8 cellular contexts compared by ENCODE assay signal in genomic region chr4:177442623-177443155, GRCh38. TPM values are rescaled to one million over a fixed set of nuclear protein-coding genes. Genes with fewer than 3 reads are reported as not detected.
DNase-seq lines count a peak whose midpoint lies in the region; ATAC-seq and TF ChIP-seq lines count a peak whose summit lies in the region.

No MANE protein-coding gene starts in this region.

- H3K36me3 ChIP-seq in cardiac muscle cell (no peaks in the 10 kb centered on the region), OCI-LY3 (replicated peaks; ENCODE audit: low read depth, low read length) (peaks cover 2% of the 10 kb centered on the region), lung (ENCODE audit: control insufficient read depth in 2 of 2, insufficient read depth in 2 of 2, low read length in 2 of 2) (peaks cover 0 to 4% of the 10 kb centered on the region in 2 donors), transverse colon (no peaks in the 10 kb centered on the region)

- H3K79me2 ChIP-seq in OCI-LY3 (ENCODE audit: low read length), result peaks cover 5% of the 10 kb centered on the region; the same call in 1 of the 2 replicates

- intact Hi-C loops in Right ventricle myocardium inferior (cut with DNase I), result no loop called here
- intact Hi-C loops in transverse colon (cut with DNase I; ENCODE audit: low total_unique reads), result no loop called here

- TF ChIP-seq EP300 in transverse colon (IDR thresholded peaks at IDR 0.05; ENCODE audit: low read depth), result no peak

- H4K20me1 ChIP-seq in OCI-LY3 (ENCODE audit: insufficient read depth, low read length), result no peaks in the 10 kb centered on the region

- DNase-seq in cardiac muscle cell (ENCODE audit: low read depth in 1 of 2, low spot score in 1 of 2), result peak in 1 of 2 donors; percentile 24
- DNase-seq in Right ventricle myocardium inferior (ENCODE audit: missing footprints), result no peak
- DNase-seq in cardiac fibroblast (ENCODE audit: low read depth in 2 of 2), result peak in 1 of 2 donors; percentile 19
- DNase-seq in lung (ENCODE audit: low spot score), result no peak
- no peak for DNase-seq in transverse colon
- DNase-seq in COLO829 (ENCODE audit: low spot score), result no peak

- H3K4me2 ChIP-seq in OCI-LY3 (ENCODE audit: low read length), result peak overlapping the region; percentile 84

- H3K9me3 ChIP-seq in cardiac muscle cell (ENCODE audit: low read depth) (no peaks in the 10 kb centered on the region), OCI-LY3 (ENCODE audit: insufficient read depth, low read length) (no peaks in the 10 kb centered on the region), lung (ENCODE audit: control insufficient read depth in 2 of 2, insufficient read depth in 1 of 2, low read length in 1 of 2) (no peaks in the 10 kb centered on the region), transverse colon (no peaks in the 10 kb centered on the region)

- H3K27ac ChIP-seq in cardiac muscle cell (peak overlapping the region; percentile 90), OCI-LY3 (ENCODE audit: low read length) (peak overlapping the region; percentile 82), lung (ENCODE audit: low read depth in 1 of 2, low read length in 1 of 2) (peak overlapping the region; percentile 99 to 100), transverse colon (peak overlapping the region; percentile 92 to 96 (median 94))

- H3K4me1 ChIP-seq in cardiac muscle cell (ENCODE audit: low read depth) (peaks cover 10% of the 10 kb centered on the region), OCI-LY3 (ENCODE audit: low read length) (peaks cover 8% of the 10 kb centered on the region), lung (ENCODE audit: control insufficient read depth in 2 of 2, insufficient read depth in 2 of 2, low read length in 2 of 2) (peaks cover 0 to 2% of the 10 kb centered on the region in 2 donors), transverse colon (peaks cover 0 to 18% (median 8%) of the 10 kb centered on the region in 4 donors)

- TF ChIP-seq POLR2A in transverse colon (IDR thresholded peaks at IDR 0.05), result no peak

- H3K4me3 ChIP-seq in cardiac muscle cell, result peak overlapping the region; percentile 42
- peak overlapping the region; percentile 87 for H3K4me3 ChIP-seq in OCI-LY3 (ENCODE audit: low read length)
- H3K4me3 ChIP-seq in cardiac fibroblast (replicated peaks in 1 of 2; ENCODE audit: low read depth in 2 of 2, low read length in 2 of 2), result peak overlapping the region; percentile 69 to 78
- peak overlapping the region; percentile 28 for H3K4me3 ChIP-seq in lung
- H3K4me3 ChIP-seq in transverse colon, result peak overlapping the region; percentile 49 to 73 (median 60)

- H3K27me3 ChIP-seq in cardiac muscle cell (no peaks in the 10 kb centered on the region), OCI-LY3 (ENCODE audit: low read depth, low read length) (no peaks in the 10 kb centered on the region), lung (ENCODE audit: control insufficient read depth, insufficient read depth) (no peaks in the 10 kb centered on the region), transverse colon (no peaks in the 10 kb centered on the region)

- peak overlapping the region; percentile 93 for H3K9ac ChIP-seq in OCI-LY3 (ENCODE audit: low read length)

- in situ Hi-C loops in transverse colon (cut with MboI; ENCODE audit: low pct_ligation_motif_present in 1 of 4, low pct_unique_long_range_greater_than_20kb in 1 of 4, low sequenced_read_pairs in 3 of 4), result no loop called here

- TF ChIP-seq CTCF in cardiac muscle cell (IDR thresholded peaks at IDR 0.05; ENCODE audit: low read depth, low read length), result no peak
- TF ChIP-seq CTCF in OCI-LY3 (IDR thresholded peaks at IDR 0.05; ENCODE audit: low read depth, low read length), result no peak
- TF ChIP-seq CTCF in cardiac fibroblast (IDR thresholded peaks at IDR 0.05; ENCODE audit: low read depth, low read length), result no peak
- no peak for TF ChIP-seq CTCF in lung (IDR thresholded peaks at IDR 0.05; ENCODE audit: control extremely low read depth, extremely low read depth)
- TF ChIP-seq CTCF in transverse colon (IDR thresholded peaks at IDR 0.05), result no peak

- ATAC-seq in Right ventricle myocardium inferior (no peak), HG02870 (IDR thresholded peaks at IDR 0.05; ENCODE audit: unreplicated experiment) (peak; percentile 18), lung (ENCODE audit: insufficient read depth, low FRiP score) (no peak)

- WGBS in lung, 2 donors, result 3% methylated on average over 10 of the region's 10 CpGs
- 0 to 7% methylated on average over 7 to 10 of the region's 10 CpGs for WGBS in transverse colon (ENCODE audit: low coverage in 1 of 2), 2 donors

- peak overlapping the region; percentile 97 for H2AFZ ChIP-seq in OCI-LY3 (ENCODE audit: low read depth, low read length)

RNA-seq across cellular contexts. Expression of gene AGA, which starts 0.5 kb away (rescaled TPM):
- total RNA-seq in cardiac muscle cell (7.2 and 8.5 TPM in 2 replicates), Right ventricle myocardium inferior (8.8 TPM), lung (10 to 100 TPM; 21.4 to 25.3 TPM), transverse colon (10 to 100 TPM in 2 of 4 donors, 1 to 10 TPM in 1, not detected in 1; 5.4 to 32.2 (median 22.1) TPM)
- polyA plus RNA-seq in cardiac muscle cell (4.0 and 7.5 TPM in 2 replicates), lung (10 to 100 TPM; 13.3 to 19.0 TPM)

Comparison
In these comparisons a context has a peak if more than half of its experiments do, and no peak if none do; other contexts are left out.
1. H3K4me3 ChIP-seq: peak in every context shown above with its lines; median percentile 87 in OCI-LY3; 74 in cardiac fibroblast; 60 in transverse colon; 42 in cardiac muscle cell; 28 in lung.